ENCODE assay signal across 9 cellular contexts in genomic region chr14:56341766-56342418, GRCh38.
A peak's percentile ranks its signal among the peaks of the same experiment; 100 is the strongest.
DNase-seq lines count a peak whose midpoint lies in the region; ATAC-seq and TF ChIP-seq lines count a peak whose summit lies in the region.
"Had no signal": no experiment of that assay in that cellular context is flagged by ENCODE, and none has a peak within 500 bp of the region (broad histone marks: within the 10 kb centered on the region; RNA-seq: fewer than 3 reads in every experiment).

No MANE protein-coding gene starts in this region.

- TF ChIP-seq POLR2A in sigmoid colon (IDR thresholded peaks at IDR 0.05) = no peak

- H3K36me3 Mint-ChIP-seq in naive thymus-derived CD8-positive, alpha-beta T cell = no peaks in the 10 kb centered on the region

- 56 to 71% methylated on average over 7 of the region's 7 CpGs for WGBS in sigmoid colon, 2 donors

- H3K4me3 ChIP-seq in coronary artery = peak overlapping the region; percentile 44
- H3K4me3 ChIP-seq in sigmoid colon = no peak overlapping the region

- POLR2A ChIA-PET in naive thymus-derived CD8-positive, alpha-beta T cell (lab: Charles Lee) = no interaction called here

- no peak for TF ChIP-seq EP300 in sigmoid colon (IDR thresholded peaks at IDR 0.05)

- H3K4me3 Mint-ChIP-seq in naive thymus-derived CD8-positive, alpha-beta T cell = no peak overlapping the region
- H3K4me3 Mint-ChIP-seq: activated T-helper 1 cell treated with anti-CD3 and anti-CD28 coated beads, Interleukin-12 subunit alpha, Interleukin-12 subunit beta, Interleukin-2, Interleukin-4 antibody, amounts not matched to agents 30 ng/mL and 10 ng/mL and 1 ng/mL, durations not matched to agents 14 hours and 24 hours and 36 hours had no signal

- ATAC-seq in GM19023 (IDR thresholded peaks at IDR 0.05; ENCODE audit: unreplicated experiment) = peak; percentile 42
- ATAC-seq in HG02870 (IDR thresholded peaks at IDR 0.05; ENCODE audit: unreplicated experiment) = peak; percentile 34
- ATAC-seq in HG03025 (IDR thresholded peaks at IDR 0.05; ENCODE audit: low FRiP score, unreplicated experiment) = no peak
- no peak for ATAC-seq in naive thymus-derived CD8-positive, alpha-beta T cell
- no peak for ATAC-seq in HG02588 (IDR thresholded peaks at IDR 0.05; ENCODE audit: unreplicated experiment)

- H3K9me3 Mint-ChIP-seq in naive thymus-derived CD8-positive, alpha-beta T cell = no peaks in the 10 kb centered on the region
- H3K9me3 Mint-ChIP-seq: activated T-helper 1 cell treated with anti-CD3 and anti-CD28 coated beads, Interleukin-12 subunit alpha, Interleukin-12 subunit beta, Interleukin-2, Interleukin-4 antibody, amounts not matched to agents 30 ng/mL and 10 ng/mL and 1 ng/mL, durations not matched to agents 14 hours and 24 hours and 36 hours had no signal

- H3K27me3 ChIP-seq in sigmoid colon = no peaks in the 10 kb centered on the region

- TF ChIP-seq CTCF in coronary artery (IDR thresholded peaks at IDR 0.05) (no peak), sigmoid colon (IDR thresholded peaks at IDR 0.05) (no peak)

- peaks cover 0 to 6% (median 0%) of the 10 kb centered on the region in 5 donors for H3K27me3 Mint-ChIP-seq in naive thymus-derived CD8-positive, alpha-beta T cell

- DNase-seq in coronary artery (ENCODE audit: low spot score) (no peak), sigmoid colon (no peak), middle frontal gyrus (ENCODE audit: extremely low spot score, low spot score) (no peak)
- no peak for DNase-seq in naive thymus-derived CD8-positive, alpha-beta T cell

- no peaks in the 10 kb centered on the region for H3K36me3 ChIP-seq in sigmoid colon

- peak overlapping the region; percentile 61 to 78 for H3K27ac ChIP-seq in coronary artery
- H3K27ac ChIP-seq in sigmoid colon = peak overlapping the region; percentile 20 to 50 (median 23)

- peak overlapping the region in 1 of 10 donors; percentile 44 for H3K27ac Mint-ChIP-seq in naive thymus-derived CD8-positive, alpha-beta T cell
- H3K27ac Mint-ChIP-seq: activated T-helper 1 cell treated with anti-CD3 and anti-CD28 coated beads, Interleukin-12 subunit alpha, Interleukin-12 subunit beta, Interleukin-2, Interleukin-4 antibody, amounts not matched to agents 30 ng/mL and 10 ng/mL and 1 ng/mL, durations not matched to agents 14 hours and 24 hours and 36 hours had no signal

- peaks cover 0 to 29% (median 26%) of the 10 kb centered on the region in 4 donors for H3K4me1 ChIP-seq in sigmoid colon

- intact Hi-C loops in sigmoid colon (cut with DNase I) = loop anchor here (2.0 to 5.0 kb wide), 2 partner anchors 223 to 610 kb away; partner anchors contain the start of gene PELI2

- H3K4me1 Mint-ChIP-seq in naive thymus-derived CD8-positive, alpha-beta T cell = peaks cover 0 to 8% (median 3%) of the 10 kb centered on the region in 4 donors

- no peaks in the 10 kb centered on the region for H3K9me3 ChIP-seq in sigmoid colon

Comparison
In these comparisons a context has a peak if more than half of its experiments do, and no peak if none do; other contexts are left out.
1. ATAC-seq: peak in GM19023 (single experiment) and HG02870 (single experiment); none in HG03025 (single experiment), naive thymus-derived CD8-positive, alpha-beta T cell (0 of 2) and HG02588 (single experiment).